16 cellular contexts compared by ENCODE assay signal in the genomic region with DNA sequence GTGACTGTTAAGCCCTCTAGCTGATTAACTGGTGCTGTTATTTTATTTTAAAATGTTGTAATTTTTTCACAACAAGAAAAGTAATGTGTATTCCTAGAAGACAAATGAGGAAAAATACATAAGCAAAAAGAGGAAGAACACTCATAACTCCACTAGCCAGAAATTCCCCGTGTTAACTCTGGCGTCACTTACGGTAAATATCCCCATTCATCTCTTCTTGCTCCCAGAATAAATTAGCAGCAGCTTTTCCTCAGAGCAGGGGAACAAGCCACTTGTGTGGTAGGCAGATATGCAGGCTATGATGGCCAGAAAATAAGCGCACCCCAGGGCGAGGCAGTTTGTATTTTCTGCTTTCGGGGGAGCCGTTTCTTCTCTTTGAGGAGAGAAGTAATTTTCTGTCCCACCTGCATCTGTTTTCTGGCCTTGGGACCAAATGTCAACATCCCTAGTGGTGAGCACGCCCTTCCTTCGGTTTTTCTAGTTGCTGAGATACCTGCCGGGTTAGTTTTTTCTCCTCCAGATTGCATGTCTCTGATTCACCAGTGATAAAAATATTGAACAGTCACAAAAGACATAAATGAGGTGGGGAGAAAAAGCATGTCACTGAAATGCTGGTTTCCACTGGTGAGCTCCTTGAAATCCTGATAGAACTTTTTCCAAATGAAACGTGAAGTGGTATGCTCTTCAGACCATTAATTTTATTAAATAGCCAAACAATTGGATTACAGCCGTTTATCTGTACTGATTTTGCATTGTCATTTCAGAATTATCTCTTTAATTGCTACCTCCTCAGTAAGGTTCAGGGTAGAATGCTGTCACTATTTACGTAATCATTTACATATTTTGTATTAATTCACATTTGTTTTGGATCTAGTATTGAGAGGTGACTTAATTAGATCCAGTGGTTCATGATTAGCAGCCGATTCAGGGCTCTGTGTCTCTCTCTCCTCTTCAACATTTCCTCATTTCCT.
A peak's percentile ranks its signal among the peaks of the same experiment; 100 is the strongest.
DNase-seq lines count a peak whose midpoint lies in the region; TF ChIP-seq lines count a peak whose summit lies in the region.
"Had no signal": no experiment of that assay in that cellular context is flagged by ENCODE, and none has a peak within 500 bp of the region (broad histone marks: within the 10 kb centered on the region; RNA-seq: fewer than 3 reads in every experiment).

No MANE protein-coding gene starts in this region.

- no peak overlapping the region for H3K4me3 ChIP-seq in mammary epithelial cell (replicated peaks in 1 of 3; ENCODE audit: insufficient read depth in 1 of 3, low read depth in 2 of 3, low read length in 3 of 3)
- H3K4me3 ChIP-seq in colonic mucosa: no peak overlapping the region
- H3K4me3 ChIP-seq: esophagus squamous epithelium, heart left ventricle, sigmoid colon had no signal

- no peak overlapping the region for H3K4me2 ChIP-seq in mammary epithelial cell (ENCODE audit: insufficient read depth, low read depth, low read length)

- intact Hi-C loops in mammary epithelial cell (cut with micrococcal nuclease) (no loop called here), MCF 10A (cut with micrococcal nuclease) (no loop called here), colonic mucosa (cut with DNase I) (no loop called here)

- 66% methylated on average over 14 of the region's 14 CpGs for WGBS in mammary epithelial cell (ENCODE audit: low coverage, missing lambda C conversion rate)

- BruUV-seq in mammary epithelial cell (replicated peaks; lab: Mats Ljungman, UMichigan) (no TSS peak), MCF 10A (replicated peaks; lab: Mats Ljungman, UMichigan) (no TSS peak)

- H3K4me3 Mint-ChIP-seq in MCF 10A (ENCODE audit: unreplicated experiment): no peak overlapping the region
- no peak overlapping the region for H3K4me3 Mint-ChIP-seq in type B pancreatic cell

- no peaks in the 10 kb centered on the region for H3K79me2 ChIP-seq in mammary epithelial cell (ENCODE audit: insufficient read depth, low read length)

- H3K9ac ChIP-seq in mammary epithelial cell (ENCODE audit: insufficient read depth, low read length) (no peak overlapping the region), colonic mucosa (ENCODE audit: low read depth in 2 of 2, low read length in 2 of 2) (no peak overlapping the region)

- TF ChIP-seq CTCF in mammary epithelial cell (conservative IDR thresholded peaks at IDR 0.05 in 1 of 2, IDR thresholded peaks at IDR 0.05 in 1 of 2; ENCODE audit: extremely low read depth in 1 of 2, insufficient read depth in 1 of 2, low read depth in 1 of 2, low read length in 2 of 2) (no peak), MCF 10A (IDR thresholded peaks at IDR 0.05; ENCODE audit: unreplicated experiment) (no peak), colonic mucosa (IDR thresholded peaks at IDR 0.05) (no peak), type B pancreatic cell (conservative IDR thresholded peaks at IDR 0.05) (no peak)

- H3K27ac ChIP-seq in mammary epithelial cell (ENCODE audit: insufficient read depth, low read depth, low read length): no peak overlapping the region
- no peak overlapping the region for H3K27ac ChIP-seq in colonic mucosa
- H3K27ac ChIP-seq: esophagus squamous epithelium, heart left ventricle, sigmoid colon had no signal

- H3K9me3 ChIP-seq in mammary epithelial cell (replicated peaks; ENCODE audit: insufficient read depth, low read length): no peaks in the 10 kb centered on the region
- H3K9me3 ChIP-seq in colonic mucosa: no peaks in the 10 kb centered on the region
- H3K9me3 ChIP-seq: esophagus squamous epithelium, sigmoid colon had no signal

- CTCF ChIA-PET in mammary epithelial cell (lab: Charles Lee; ENCODE audit: low non-redundant PET): no interaction called here
- CTCF ChIA-PET in MCF 10A (lab: Yijun Ruan, JAX): interaction anchor here (0.7 kb wide), 1 partner anchor 26 kb away, joined by 3 read pairs; no protein-coding TSS in a partner anchor

- in situ Hi-C loops in mammary epithelial cell (cut with MboI; ENCODE audit: low sequenced_read_pairs in 2 of 2): no loop called here

- no peaks in the 10 kb centered on the region for H4K20me1 ChIP-seq in mammary epithelial cell (ENCODE audit: insufficient read depth, low read length)

- DNase-seq in mammary epithelial cell (peak; percentile 14), MCF 10A (ENCODE audit: unreplicated experiment) (no peak), MV-4-11 (lab: John Stamatoyannopoulos, UW) (peak; percentile 25), colonic mucosa (peak; percentile 56), type B pancreatic cell (ENCODE audit: extremely low spot score, unreplicated experiment) (no peak), HuH-7 (ENCODE audit: low spot score) (no peak), RKO (ENCODE audit: low spot score) (no peak), NK-92 (lab: John Stamatoyannopoulos, UW; ENCODE audit: unreplicated experiment) (no peak)
- DNase-seq: activated CD8-positive, alpha-beta memory T cell treated with anti-CD3 and anti-CD28 coated beads for 24 hours; aorta; esophagus squamous epithelium; heart left ventricle; NCI-H2107; occipital lobe; sigmoid colon; stimulated activated CD4-positive, alpha-beta T cell treated with anti-CD3 and anti-CD28 coated beads, Interleukin-2, amount 100 ng/mL, for 24 hours had no signal

- POLR2A ChIA-PET in MCF 10A (lab: Yijun Ruan, JAX): interaction anchor here (0.6 kb wide), 1 partner anchor 110 kb away, joined by 3 read pairs; no protein-coding TSS in a partner anchor

- no peak overlapping the region for H2AFZ ChIP-seq in mammary epithelial cell (ENCODE audit: low read depth, low read length)

- H3K36me3 Mint-ChIP-seq in MCF 10A (ENCODE audit: insufficient read depth, unreplicated experiment) (no peaks in the 10 kb centered on the region), type B pancreatic cell (peaks cover 2% of the 10 kb centered on the region)

- H3K27ac Mint-ChIP-seq in MCF 10A (ENCODE audit: low read depth, unreplicated experiment): no peak overlapping the region
- peak overlapping the region; percentile 19 for H3K27ac Mint-ChIP-seq in type B pancreatic cell

- H3K27me3 Mint-ChIP-seq in MCF 10A (ENCODE audit: insufficient read depth, unreplicated experiment): no peaks in the 10 kb centered on the region
- H3K27me3 Mint-ChIP-seq in type B pancreatic cell: no peaks in the 10 kb centered on the region

- no peaks in the 10 kb centered on the region for H3K36me3 ChIP-seq in mammary epithelial cell (ENCODE audit: insufficient read depth, low read length)
- no peaks in the 10 kb centered on the region for H3K36me3 ChIP-seq in colonic mucosa
- H3K36me3 ChIP-seq: esophagus squamous epithelium, heart left ventricle, sigmoid colon had no signal

- H3K4me1 ChIP-seq in mammary epithelial cell (ENCODE audit: insufficient read depth, low read length) (no peaks in the 10 kb centered on the region), colonic mucosa (no peaks in the 10 kb centered on the region)
- H3K4me1 ChIP-seq: sigmoid colon had no signal

- H3K4me1 Mint-ChIP-seq in MCF 10A (ENCODE audit: insufficient read depth, unreplicated experiment): no peaks in the 10 kb centered on the region
- H3K4me1 Mint-ChIP-seq in type B pancreatic cell (ENCODE audit: unreplicated experiment): peaks cover 5% of the 10 kb centered on the region

- H3K27me3 ChIP-seq in mammary epithelial cell (ENCODE audit: insufficient read depth, low read length) (no peaks in the 10 kb centered on the region), colonic mucosa (no peaks in the 10 kb centered on the region)
- H3K27me3 ChIP-seq: esophagus squamous epithelium, heart left ventricle, sigmoid colon had no signal

- dilution Hi-C loops in mammary epithelial cell (cut with HindIII; ENCODE audit: low sequenced_read_pairs): no loop called here

- no peaks in the 10 kb centered on the region for H3K9me3 Mint-ChIP-seq in MCF 10A (ENCODE audit: unreplicated experiment)
- H3K9me3 Mint-ChIP-seq in type B pancreatic cell: peaks cover 6% of the 10 kb centered on the region

Comparison
In these comparisons a context has a peak if more than half of its experiments do, and no peak if none do; other contexts are left out.
1. DNase-seq: peak in mammary epithelial cell (single experiment), MV-4-11 (single experiment) and colonic mucosa (single experiment); none in MCF 10A (single experiment), type B pancreatic cell (single experiment), HuH-7 (single experiment), RKO (single experiment) and NK-92 (single experiment).